1 cellular context compared by ENCODE assay signal in genomic region chr11:33052241-33052640, GRCh38.
TF ChIP-seq lines count a peak whose summit lies in the region.

No MANE protein-coding gene starts in this region.

TF ChIP-seq in K562, 482 proteins besides CTCF, POLR2A, EP300 and RAD21:
- TF ChIP-seq, protein P1, sequence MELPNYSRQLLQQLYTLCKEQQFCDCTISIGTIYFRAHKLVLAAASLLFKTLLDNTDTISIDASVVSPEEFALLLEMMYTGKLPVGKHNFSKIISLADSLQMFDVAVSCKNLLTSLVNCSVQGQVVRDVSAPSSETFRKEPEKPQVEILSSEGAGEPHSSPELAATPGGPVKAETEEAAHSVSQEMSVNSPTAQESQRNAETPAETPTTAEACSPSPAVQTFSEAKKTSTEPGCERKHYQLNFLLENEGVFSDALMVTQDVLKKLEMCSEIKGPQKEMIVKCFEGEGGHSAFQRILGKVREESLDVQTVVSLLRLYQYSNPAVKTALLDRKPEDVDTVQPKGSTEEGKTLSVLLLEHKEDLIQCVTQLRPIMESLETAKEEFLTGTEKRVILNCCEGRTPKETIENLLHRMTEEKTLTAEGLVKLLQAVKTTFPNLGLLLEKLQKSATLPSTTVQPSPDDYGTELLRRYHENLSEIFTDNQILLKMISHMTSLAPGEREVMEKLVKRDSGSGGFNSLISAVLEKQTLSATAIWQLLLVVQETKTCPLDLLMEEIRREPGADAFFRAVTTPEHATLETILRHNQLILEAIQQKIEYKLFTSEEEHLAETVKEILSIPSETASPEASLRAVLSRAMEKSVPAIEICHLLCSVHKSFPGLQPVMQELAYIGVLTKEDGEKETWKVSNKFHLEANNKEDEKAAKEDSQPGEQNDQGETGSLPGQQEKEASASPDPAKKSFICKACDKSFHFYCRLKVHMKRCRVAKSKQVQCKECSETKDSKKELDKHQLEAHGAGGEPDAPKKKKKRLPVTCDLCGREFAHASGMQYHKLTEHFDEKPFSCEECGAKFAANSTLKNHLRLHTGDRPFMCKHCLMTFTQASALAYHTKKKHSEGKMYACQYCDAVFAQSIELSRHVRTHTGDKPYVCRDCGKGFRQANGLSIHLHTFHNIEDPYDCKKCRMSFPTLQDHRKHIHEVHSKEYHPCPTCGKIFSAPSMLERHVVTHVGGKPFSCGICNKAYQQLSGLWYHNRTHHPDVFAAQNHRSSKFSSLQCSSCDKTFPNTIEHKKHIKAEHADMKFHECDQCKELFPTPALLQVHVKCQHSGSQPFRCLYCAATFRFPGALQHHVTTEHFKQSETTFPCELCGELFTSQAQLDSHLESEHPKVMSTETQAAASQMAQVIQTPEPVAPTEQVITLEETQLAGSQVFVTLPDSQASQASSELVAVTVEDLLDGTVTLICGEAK (IDR thresholded peaks at IDR 0.05), result peak; percentile 65
- TF ChIP-seq, protein P1 (CRISPR knock-in tag; IDR thresholded peaks at IDR 0.05), result no peak
- TF ChIP-seq RB1 (IDR thresholded peaks at IDR 0.05; ENCODE audit: low read depth), result no peak
